Comparison of ENCODE assay signal across 30 cellular contexts in the genomic region with DNA sequence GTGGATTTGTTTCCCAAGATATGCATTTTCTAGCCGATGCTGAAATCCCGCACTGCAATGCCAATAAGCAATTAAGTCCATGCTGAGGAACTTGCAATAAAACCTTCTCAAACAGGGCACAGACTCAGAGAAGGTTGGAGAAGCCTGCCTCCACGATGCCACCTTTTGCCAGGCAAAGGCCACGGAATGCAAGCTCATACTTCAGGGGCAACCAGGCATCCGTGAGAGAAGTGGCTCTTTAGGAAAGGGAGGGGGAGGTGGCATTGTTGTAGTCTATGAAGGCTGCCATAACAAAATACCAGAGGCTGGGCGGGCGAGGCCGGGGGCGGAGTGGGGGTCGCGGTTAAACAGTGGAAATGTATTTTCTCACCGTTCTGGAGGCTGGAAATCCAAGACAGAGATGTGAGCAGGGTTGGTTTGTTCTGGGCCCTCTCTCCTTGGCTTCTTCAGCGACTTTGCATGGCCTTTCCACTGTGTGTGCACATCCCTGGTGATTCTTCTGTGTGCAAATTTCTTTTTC.
"Had no signal": no experiment of that assay in that cellular context is flagged by ENCODE, and none has a peak within 500 bp of the region (broad histone marks: within the 10 kb centered on the region; RNA-seq: fewer than 3 reads in every experiment).

No MANE protein-coding gene starts in this region.

- ATAC-seq: activated CD4-positive, alpha-beta T cell treated with anti-CD3 and anti-CD28 coated beads for 36 hours; activated CD8-positive, alpha-beta T cell treated with anti-CD3 and anti-CD28 coated beads for 36 hours; activated naive CD8-positive, alpha-beta T cell treated with anti-CD3 and anti-CD28 coated beads, Interleukin-2, amount 50 U/mL, for 24 hours; activated T-cell treated with anti-CD3 and anti-CD28 coated beads, Interleukin-2, amount 50 U/mL, for 4 hours; body of pancreas; effector memory CD8-positive, alpha-beta T cell; foreskin keratinocyte; gastrocnemius medialis had no signal

- H3K27ac ChIP-seq: adrenal gland, body of pancreas, esophagus muscularis mucosa, foreskin keratinocyte, gastrocnemius medialis had no signal

- H3K27me3 ChIP-seq: adrenal gland, body of pancreas, esophagus muscularis mucosa, foreskin keratinocyte, gastrocnemius medialis had no signal

- H3K9me3 Mint-ChIP-seq: activated CD8-positive, alpha-beta T cell treated with anti-CD3 and anti-CD28 coated beads for 36 hours; activated naive CD4-positive, alpha-beta T cell treated with anti-CD3 and anti-CD28 coated beads for 36 hours; activated naive CD8-positive, alpha-beta T cell treated with anti-CD3 and anti-CD28 coated beads for 36 hours; activated naive CD8-positive, alpha-beta T cell treated with anti-CD3 and anti-CD28 coated beads, Interleukin-2, amount 50 U/mL, for 24 hours; activated T-cell treated with anti-CD3 and anti-CD28 coated beads, Interleukin-2, amount 50 U/mL, for 4 hours; effector memory CD8-positive, alpha-beta T cell had no signal

- H3K36me3 ChIP-seq: adrenal gland, esophagus muscularis mucosa, gastrocnemius medialis had no signal

- H3K27ac Mint-ChIP-seq: activated CD4-positive, alpha-beta T cell treated with anti-CD3 and anti-CD28 coated beads for 36 hours; activated CD8-positive, alpha-beta T cell treated with anti-CD3 and anti-CD28 coated beads for 36 hours; activated naive CD4-positive, alpha-beta T cell treated with anti-CD3 and anti-CD28 coated beads for 36 hours; activated naive CD4-positive, alpha-beta T cell treated with anti-CD3 and anti-CD28 coated beads, Interleukin-2, amount 50 U/mL, for 24 hours; activated naive CD8-positive, alpha-beta T cell treated with anti-CD3 and anti-CD28 coated beads for 36 hours; activated naive CD8-positive, alpha-beta T cell treated with anti-CD3 and anti-CD28 coated beads, Interleukin-2, amount 50 U/mL, for 24 hours; activated T-helper 2 cell treated with anti-CD3 and anti-CD28 coated beads, Interferon-gamma antibody, Interleukin-2, Interleukin-4, amounts not matched to agents 10 μg/mL and 5 μg/mL and 100 μg/mL, durations not matched to agents 14 hours and 24 hours and 36 hours had no signal

- H3K4me1 Mint-ChIP-seq: activated CD4-positive, alpha-beta T cell treated with anti-CD3 and anti-CD28 coated beads for 36 hours; activated naive CD8-positive, alpha-beta T cell treated with anti-CD3 and anti-CD28 coated beads for 36 hours had no signal

- H3K9me3 ChIP-seq: adrenal gland, body of pancreas, esophagus muscularis mucosa, gastrocnemius medialis had no signal

- H3K36me3 Mint-ChIP-seq: activated naive CD4-positive, alpha-beta T cell treated with anti-CD3 and anti-CD28 coated beads, Interleukin-2, amount 50 U/mL, for 24 hours had no signal

- DNase-seq: activated CD4-positive, alpha-beta T cell treated with anti-CD3 and anti-CD28 coated beads for 36 hours; activated CD4-positive, alpha-beta T cell treated with anti-CD3 and anti-CD28 coated beads, Interleukin-2, amount 50 U/mL, for 1 hour; activated CD4-positive, alpha-beta T cell treated with anti-CD3 and anti-CD28 coated beads, Interleukin-2, amount 50 U/mL, for 48 hours; activated CD4-positive, CD25-positive, alpha-beta regulatory T cell; activated CD4-positive, CD25-positive, alpha-beta regulatory T cell treated with anti-CD3 and anti-CD28 coated beads, Interleukin-2, amount 50 U/mL, for 72 hours; activated CD8-positive, alpha-beta memory T cell treated with anti-CD3 and anti-CD28 coated beads for 24 hours; activated CD8-positive, alpha-beta T cell treated with anti-CD3 and anti-CD28 coated beads for 36 hours; activated effector memory CD4-positive, alpha-beta T cell treated with anti-CD3 and anti-CD28 coated beads, Interleukin-2, amount 50 U/mL, for 16 hours; activated naive CD4-positive, alpha-beta T cell treated with anti-CD3 and anti-CD28 coated beads for 36 hours; activated naive CD8-positive, alpha-beta T cell treated with anti-CD3 and anti-CD28 coated beads for 36 hours; activated naive CD8-positive, alpha-beta T cell treated with anti-CD3 and anti-CD28 coated beads, Interleukin-2, amount 50 U/mL, for 24 hours; activated T-cell treated with anti-CD3 and anti-CD28 coated beads, Interleukin-2, amount 50 U/mL, for 4 hours; adrenal gland; amygdala; aorta; body of pancreas; caudate nucleus; cortex of kidney; dermis blood vessel endothelial cell; effector CD4-positive, alpha-beta T cell; effector memory CD8-positive, alpha-beta T cell; erythroblast; foreskin keratinocyte; gastrocnemius medialis; glutamatergic neuron; T-helper 2 cell had no signal

- H3K4me3 ChIP-seq: adrenal gland, body of pancreas, esophagus muscularis mucosa, gastrocnemius medialis had no signal

- H3K27me3 Mint-ChIP-seq: activated CD4-positive, alpha-beta T cell treated with anti-CD3 and anti-CD28 coated beads for 36 hours; activated CD8-positive, alpha-beta T cell treated with anti-CD3 and anti-CD28 coated beads for 36 hours; activated naive CD4-positive, alpha-beta T cell treated with anti-CD3 and anti-CD28 coated beads, Interleukin-2, amount 50 U/mL, for 24 hours; activated naive CD8-positive, alpha-beta T cell treated with anti-CD3 and anti-CD28 coated beads for 36 hours; activated naive CD8-positive, alpha-beta T cell treated with anti-CD3 and anti-CD28 coated beads, Interleukin-2, amount 50 U/mL, for 24 hours had no signal

- H3K4me1 ChIP-seq: adrenal gland, body of pancreas, esophagus muscularis mucosa, foreskin keratinocyte, gastrocnemius medialis had no signal

- H3K4me3 Mint-ChIP-seq: activated CD4-positive, alpha-beta T cell treated with anti-CD3 and anti-CD28 coated beads for 36 hours; activated CD8-positive, alpha-beta T cell treated with anti-CD3 and anti-CD28 coated beads for 36 hours; activated naive CD4-positive, alpha-beta T cell treated with anti-CD3 and anti-CD28 coated beads for 36 hours; activated naive CD4-positive, alpha-beta T cell treated with anti-CD3 and anti-CD28 coated beads, Interleukin-2, amount 50 U/mL, for 24 hours; activated naive CD8-positive, alpha-beta T cell treated with anti-CD3 and anti-CD28 coated beads for 36 hours; activated naive CD8-positive, alpha-beta T cell treated with anti-CD3 and anti-CD28 coated beads, Interleukin-2, amount 50 U/mL, for 24 hours; activated T-cell treated with anti-CD3 and anti-CD28 coated beads, Interleukin-2, amount 50 U/mL, for 4 hours; effector memory CD8-positive, alpha-beta T cell had no signal

- FAIRE-seq: colon had no signal
